1 cellular context compared by ENCODE assay signal in the genomic region with DNA sequence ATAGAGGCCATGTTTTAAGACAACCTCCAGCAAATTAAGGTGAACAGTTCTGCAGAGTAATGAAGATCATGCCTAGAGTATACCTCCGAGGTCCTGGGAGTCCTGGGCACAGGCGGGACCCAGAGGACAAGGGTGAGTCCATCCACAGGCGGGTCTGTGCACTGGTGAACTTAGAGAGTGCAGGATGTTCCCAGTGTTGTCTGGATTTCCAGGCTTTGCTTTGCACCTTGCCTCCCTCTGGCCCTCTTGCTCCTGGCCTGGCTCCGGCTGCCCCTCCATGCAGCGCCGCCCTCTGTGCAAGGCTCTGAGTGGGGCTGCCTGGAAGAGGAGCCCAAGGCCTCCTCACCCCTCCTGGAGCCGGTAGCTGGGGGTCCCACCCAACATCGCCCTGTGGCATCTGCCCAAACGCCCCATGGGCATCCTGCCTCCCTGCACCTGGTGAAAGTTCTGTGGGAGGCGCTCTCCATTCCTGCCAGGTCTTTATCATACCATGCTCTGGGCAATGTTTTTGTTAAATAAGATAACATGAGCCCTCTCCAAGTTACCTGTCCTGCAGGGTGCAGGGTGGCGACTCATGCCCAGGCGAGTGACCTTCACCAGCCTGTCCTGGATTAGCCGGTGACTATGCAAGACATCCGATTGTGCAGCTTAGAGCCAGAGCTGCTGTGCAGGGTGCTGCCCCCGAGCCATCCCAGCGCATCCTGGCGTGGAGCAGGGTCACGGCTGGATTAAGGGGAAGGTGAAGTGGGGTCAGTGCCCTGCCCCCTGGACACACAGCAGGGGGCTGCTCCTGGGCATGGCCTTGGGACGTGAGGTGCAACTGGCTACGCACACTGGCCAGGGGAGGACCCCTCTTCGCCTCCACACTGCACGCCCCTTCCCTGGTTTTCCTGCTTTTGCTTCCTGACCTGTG.
TF ChIP-seq lines count a peak whose summit lies in the region.

No MANE protein-coding gene starts in this region.

TF ChIP-seq in HepG2, 621 proteins besides CTCF, POLR2A, EP300 and RAD21 (continued from another document and continues in another):
- TF ChIP-seq, protein P1, sequence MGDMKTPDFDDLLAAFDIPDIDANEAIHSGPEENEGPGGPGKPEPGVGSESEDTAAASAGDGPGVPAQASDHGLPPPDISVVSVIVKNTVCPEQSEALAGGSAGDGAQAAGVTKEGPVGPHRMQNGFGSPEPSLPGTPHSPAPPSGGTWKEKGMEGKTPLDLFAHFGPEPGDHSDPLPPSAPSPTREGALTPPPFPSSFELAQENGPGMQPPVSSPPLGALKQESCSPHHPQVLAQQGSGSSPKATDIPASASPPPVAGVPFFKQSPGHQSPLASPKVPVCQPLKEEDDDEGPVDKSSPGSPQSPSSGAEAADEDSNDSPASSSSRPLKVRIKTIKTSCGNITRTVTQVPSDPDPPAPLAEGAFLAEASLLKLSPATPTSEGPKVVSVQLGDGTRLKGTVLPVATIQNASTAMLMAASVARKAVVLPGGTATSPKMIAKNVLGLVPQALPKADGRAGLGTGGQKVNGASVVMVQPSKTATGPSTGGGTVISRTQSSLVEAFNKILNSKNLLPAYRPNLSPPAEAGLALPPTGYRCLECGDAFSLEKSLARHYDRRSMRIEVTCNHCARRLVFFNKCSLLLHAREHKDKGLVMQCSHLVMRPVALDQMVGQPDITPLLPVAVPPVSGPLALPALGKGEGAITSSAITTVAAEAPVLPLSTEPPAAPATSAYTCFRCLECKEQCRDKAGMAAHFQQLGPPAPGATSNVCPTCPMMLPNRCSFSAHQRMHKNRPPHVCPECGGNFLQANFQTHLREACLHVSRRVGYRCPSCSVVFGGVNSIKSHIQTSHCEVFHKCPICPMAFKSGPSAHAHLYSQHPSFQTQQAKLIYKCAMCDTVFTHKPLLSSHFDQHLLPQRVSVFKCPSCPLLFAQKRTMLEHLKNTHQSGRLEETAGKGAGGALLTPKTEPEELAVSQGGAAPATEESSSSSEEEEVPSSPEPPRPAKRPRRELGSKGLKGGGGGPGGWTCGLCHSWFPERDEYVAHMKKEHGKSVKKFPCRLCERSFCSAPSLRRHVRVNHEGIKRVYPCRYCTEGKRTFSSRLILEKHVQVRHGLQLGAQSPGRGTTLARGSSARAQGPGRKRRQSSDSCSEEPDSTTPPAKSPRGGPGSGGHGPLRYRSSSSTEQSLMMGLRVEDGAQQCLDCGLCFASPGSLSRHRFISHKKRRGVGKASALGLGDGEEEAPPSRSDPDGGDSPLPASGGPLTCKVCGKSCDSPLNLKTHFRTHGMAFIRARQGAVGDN (CRISPR knock-in tag; IDR thresholded peaks at IDR 0.05): peak; percentile 90
- TF ChIP-seq SOX13 (IDR thresholded peaks at IDR 0.05) (no peak), SOX13 (CRISPR knock-in tag; conservative IDR thresholded peaks at IDR 0.05 in 1 of 2, IDR thresholded peaks at IDR 0.05 in 1 of 2) (0 out of 4 replicates have a peak, but pooled peaks of 1 of the 2 experiments have one; percentile 6), ZNF724P (CRISPR knock-in tag; IDR thresholded peaks at IDR 0.05; ENCODE audit: borderline replicate concordance) (peak; percentile 25; the same call in 1 of the 2 replicates), HNRNPL (IDR thresholded peaks at IDR 0.05; ENCODE audit: low read depth, low read length) (peak; percentile 69; the same call in 1 of the 2 replicates), POGZ (CRISPR knock-in tag; IDR thresholded peaks at IDR 0.05) (no peak), ZNF33A (CRISPR knock-in tag; IDR thresholded peaks at IDR 0.05; ENCODE audit: borderline replicate concordance) (no peak), ZNF589 (CRISPR knock-in tag; conservative IDR thresholded peaks at IDR 0.05) (0 out of 2 replicates have a peak, but pooled peaks have one; percentile 27), SIX1 (CRISPR knock-in tag; IDR thresholded peaks at IDR 0.05; ENCODE audit: borderline replicate concordance) (0 out of 2 replicates have a peak, but pooled peaks have one; percentile 2), HNF4A (CRISPR knock-in tag; IDR thresholded peaks at IDR 0.05) (peak; percentile 59), AGO2 (optimal IDR thresholded peaks at IDR 0.05; ENCODE audit: low read depth, low read length) (peak; percentile 24), ZSCAN21 (CRISPR knock-in tag; IDR thresholded peaks at IDR 0.05; ENCODE audit: borderline replicate concordance) (0 out of 2 replicates have a peak, but pooled peaks have one; percentile 20), ATF7-NPFF (CRISPR knock-in tag; IDR thresholded peaks at IDR 0.05; ENCODE audit: low read depth) (0 out of 2 replicates have a peak, but pooled peaks have one; percentile 37), HIC2 (CRISPR knock-in tag; IDR thresholded peaks at IDR 0.05; ENCODE audit: low read depth) (peak; percentile 83), YEATS2 (CRISPR knock-in tag; IDR thresholded peaks at IDR 0.05; ENCODE audit: borderline replicate concordance) (0 out of 2 replicates have a peak, but pooled peaks have one; percentile 15), ZNF609 (CRISPR knock-in tag; IDR thresholded peaks at IDR 0.05; ENCODE audit: borderline replicate concordance) (peak; percentile 7; the same call in 1 of the 2 replicates), ZIK1 (CRISPR knock-in tag; IDR thresholded peaks at IDR 0.05; ENCODE audit: borderline replicate concordance, low read depth) (0 out of 2 replicates have a peak, but pooled peaks have one; percentile 21), ZNF414 (CRISPR knock-in tag; IDR thresholded peaks at IDR 0.05) (no peak), PRDM15 (CRISPR knock-in tag; IDR thresholded peaks at IDR 0.05) (peak; percentile 90), ZNF264 (CRISPR knock-in tag; IDR thresholded peaks at IDR 0.05) (peak; percentile 77; the same call in 1 of the 2 replicates), CHD4 (IDR thresholded peaks at IDR 0.05; ENCODE audit: borderline replicate concordance, low read length) (peak; percentile 32; the same call in 1 of the 2 replicates), ZEB1 (IDR thresholded peaks at IDR 0.05; ENCODE audit: insufficient replicate concordance, low read depth) (peak; percentile 45), SRSF9 (IDR thresholded peaks at IDR 0.05; ENCODE audit: borderline replicate concordance, insufficient read depth, low read depth, low read length, poor library complexity, severe bottlenecking) (no peak), NR2F6 (IDR thresholded peaks at IDR 0.05) (no peak), NR2F6 (CRISPR knock-in tag; IDR thresholded peaks at IDR 0.05) (peak; percentile 39; the same call in 1 of the 2 replicates)
- TF ChIP-seq, protein P2, sequence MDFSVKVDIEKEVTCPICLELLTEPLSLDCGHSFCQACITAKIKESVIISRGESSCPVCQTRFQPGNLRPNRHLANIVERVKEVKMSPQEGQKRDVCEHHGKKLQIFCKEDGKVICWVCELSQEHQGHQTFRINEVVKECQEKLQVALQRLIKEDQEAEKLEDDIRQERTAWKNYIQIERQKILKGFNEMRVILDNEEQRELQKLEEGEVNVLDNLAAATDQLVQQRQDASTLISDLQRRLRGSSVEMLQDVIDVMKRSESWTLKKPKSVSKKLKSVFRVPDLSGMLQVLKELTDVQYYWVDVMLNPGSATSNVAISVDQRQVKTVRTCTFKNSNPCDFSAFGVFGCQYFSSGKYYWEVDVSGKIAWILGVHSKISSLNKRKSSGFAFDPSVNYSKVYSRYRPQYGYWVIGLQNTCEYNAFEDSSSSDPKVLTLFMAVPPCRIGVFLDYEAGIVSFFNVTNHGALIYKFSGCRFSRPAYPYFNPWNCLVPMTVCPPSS (IDR thresholded peaks at IDR 0.05): no peak
- TF ChIP-seq, protein P3, sequence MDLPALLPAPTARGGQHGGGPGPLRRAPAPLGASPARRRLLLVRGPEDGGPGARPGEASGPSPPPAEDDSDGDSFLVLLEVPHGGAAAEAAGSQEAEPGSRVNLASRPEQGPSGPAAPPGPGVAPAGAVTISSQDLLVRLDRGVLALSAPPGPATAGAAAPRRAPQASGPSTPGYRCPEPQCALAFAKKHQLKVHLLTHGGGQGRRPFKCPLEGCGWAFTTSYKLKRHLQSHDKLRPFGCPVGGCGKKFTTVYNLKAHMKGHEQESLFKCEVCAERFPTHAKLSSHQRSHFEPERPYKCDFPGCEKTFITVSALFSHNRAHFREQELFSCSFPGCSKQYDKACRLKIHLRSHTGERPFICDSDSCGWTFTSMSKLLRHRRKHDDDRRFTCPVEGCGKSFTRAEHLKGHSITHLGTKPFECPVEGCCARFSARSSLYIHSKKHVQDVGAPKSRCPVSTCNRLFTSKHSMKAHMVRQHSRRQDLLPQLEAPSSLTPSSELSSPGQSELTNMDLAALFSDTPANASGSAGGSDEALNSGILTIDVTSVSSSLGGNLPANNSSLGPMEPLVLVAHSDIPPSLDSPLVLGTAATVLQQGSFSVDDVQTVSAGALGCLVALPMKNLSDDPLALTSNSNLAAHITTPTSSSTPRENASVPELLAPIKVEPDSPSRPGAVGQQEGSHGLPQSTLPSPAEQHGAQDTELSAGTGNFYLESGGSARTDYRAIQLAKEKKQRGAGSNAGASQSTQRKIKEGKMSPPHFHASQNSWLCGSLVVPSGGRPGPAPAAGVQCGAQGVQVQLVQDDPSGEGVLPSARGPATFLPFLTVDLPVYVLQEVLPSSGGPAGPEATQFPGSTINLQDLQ (CRISPR knock-in tag; IDR thresholded peaks at IDR 0.05): peak; percentile 47; the same call in 1 of the 2 replicates
